6 cellular contexts compared by ENCODE assay signal in the genomic region with DNA sequence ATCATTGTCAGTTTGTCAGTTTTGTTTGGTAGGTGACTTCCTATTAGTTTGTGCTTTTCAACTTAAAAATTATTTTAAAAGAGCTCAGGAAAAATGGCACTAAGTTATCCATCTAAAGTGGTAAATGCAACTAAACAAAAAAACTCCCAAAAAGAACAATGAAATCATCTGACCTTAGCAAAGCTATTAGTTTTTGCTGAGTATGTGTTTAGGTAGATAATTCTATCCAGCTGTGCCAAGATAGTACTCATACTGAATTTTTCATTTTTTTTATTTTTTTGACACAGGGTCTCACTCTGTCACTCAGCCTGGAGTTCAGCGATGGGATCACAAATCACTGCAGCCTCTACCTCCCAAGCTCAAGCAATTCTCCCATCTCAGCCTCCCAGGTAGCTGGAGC.
"Had no signal": no experiment of that assay in that cellular context is flagged by ENCODE, and none has a peak within 500 bp of the region (broad histone marks: within the 10 kb centered on the region; RNA-seq: fewer than 3 reads in every experiment).

No MANE protein-coding gene starts in this region.

- H3K9ac ChIP-seq: KMS-11 had no signal

- H3K4me2 ChIP-seq: KMS-11 had no signal

- DNase-seq: IMR-90, KBM-7, KG1 had no signal

- FAIRE-seq: HTR-8/SVneo had no signal

- H3K27ac ChIP-seq: HL-60, KMS-11 had no signal
